ENCODE assay signal across 8 cellular contexts in genomic region chr19:57362997-57363705, GRCh38. TPM values are rescaled to one million over a fixed set of nuclear protein-coding genes. Genes with fewer than 3 reads are reported as not detected.
DNase-seq lines count a peak whose midpoint lies in the region; ATAC-seq and TF ChIP-seq lines count a peak whose summit lies in the region.

Gene TRAPPC2B, plus strand, starts transcription at chr19:57363551. Its CDS starts 1,283 bp downstream, at chr19:57364834.
Gene ZNF547, plus strand, starts transcription at chr19:57363551. Its CDS starts 5,005 bp downstream, at chr19:57368556.

- peaks cover 3% of the 10 kb centered on the region for H3K27me3 Mint-ChIP-seq in type B pancreatic cell

- ATAC-seq in HG02870 (IDR thresholded peaks at IDR 0.05; ENCODE audit: unreplicated experiment) (peak; percentile 90), heart right ventricle (peak; percentile 95 to 98 (median 97))

- peaks cover 9% of the 10 kb centered on the region for H3K9me3 Mint-ChIP-seq in type B pancreatic cell

- H3K9me3 ChIP-seq in heart right ventricle, result peaks cover 0 to 76% (median 0%) of the 10 kb centered on the region in 11 donors

- peak within 1 kb of the TSS; percentile 97 for H3K4me3 Mint-ChIP-seq in type B pancreatic cell

- intact Hi-C loops in heart right ventricle (cut with DNase I), result loop anchor here in 5 of 10 donors (1.0 to 10.0 kb wide), 6 partner anchors 12 to 688 kb away; partner anchors contain the start of genes ZNF548 (in 4 of the 5), ZNF543 (in 2 of the 5), ZNF304 (in 1 of the 5) and ZNF460 (in 1 of the 5)

- TF ChIP-seq CTCF in GM13977 (IDR thresholded peaks at IDR 0.05; ENCODE audit: extremely low read depth, insufficient read depth, missing control alignments) (no peak), heart right ventricle (IDR thresholded peaks at IDR 0.05) (no peak), type B pancreatic cell (conservative IDR thresholded peaks at IDR 0.05) (no peak)

- H3K36me3 Mint-ChIP-seq in type B pancreatic cell, result peaks cover 33% of the 10 kb centered on the region

- peak within 1 kb of the TSS; percentile 67 to 94 (median 82) for H3K4me3 ChIP-seq in heart right ventricle

- peak within 1 kb of the TSS; percentile 98 for H3K27ac Mint-ChIP-seq in type B pancreatic cell

- in situ Hi-C loops in GM13977 (cut with MboI; ENCODE audit: low pct_unique_long_range_greater_than_20kb, low sequenced_read_pairs, unreplicated experiment), result no loop called here

- H3K4me1 ChIP-seq in heart right ventricle, result peaks cover 4 to 57% (median 28%) of the 10 kb centered on the region in 9 donors

- peaks cover 17% of the 10 kb centered on the region for H3K4me1 Mint-ChIP-seq in type B pancreatic cell (ENCODE audit: unreplicated experiment)

- H3K27ac ChIP-seq in heart right ventricle, result peak within 1 kb of the TSS; percentile 72 to 99 (median 96)

- H3K36me3 ChIP-seq in heart right ventricle, result peaks cover 0 to 35% (median 9%) of the 10 kb centered on the region in 9 donors

- peak; percentile 92 for DNase-seq in GM13977 (ENCODE audit: low spot score)
- DNase-seq in NCI-H146 treated with DMSO at 0.1 percent for 48 hours (lab: John Stamatoyannopoulos, UW; ENCODE audit: unreplicated experiment), result peak; percentile 97
- DNase-seq in T-helper 1 cell, result peak; percentile 93 to 99 (median 96)
- peak; percentile 99 for DNase-seq in amniotic stem cell (lab: John Stamatoyannopoulos, UW)
- peak; percentile 99 to 100 for DNase-seq in heart right ventricle
- peak; percentile 98 for DNase-seq in pons (ENCODE audit: low spot score)
- peak; percentile 98 for DNase-seq in type B pancreatic cell (ENCODE audit: extremely low spot score, unreplicated experiment)

- no peaks in the 10 kb centered on the region for H3K27me3 ChIP-seq in heart right ventricle

- whole genome bisulfite sequencing in heart right ventricle, 2 donors, result 1 to 2% methylated on average over 46 to 50 of the region's 50 CpGs

RNA-seq across cellular contexts. Expression of gene TRAPPC2B, which starts in this region (rescaled TPM):
- 10 to 100 TPM in 7 of 10 donors, 1 to 10 TPM in 3; 8.1 to 18.8 (median 11.4) TPM for total RNA-seq in heart right ventricle
- 10 to 100 TPM; 31.8 to 37.5 TPM for polyA plus RNA-seq in heart right ventricle
- total RNA-seq in type B pancreatic cell (ENCODE audit: low replicate concordance), result 11.9 and 12.3 TPM in 2 replicates

RNA-seq across cellular contexts. Expression of gene ZNF547, which starts in this region (rescaled TPM):
- total RNA-seq in heart right ventricle (1 to 10 TPM; 2.0 to 4.2 (median 2.8) TPM), type B pancreatic cell (ENCODE audit: low replicate concordance) (3.9 and 4.9 TPM in 2 replicates)
- polyA plus RNA-seq in heart right ventricle, result 1 to 10 TPM; 1.4 to 4.2 TPM

Comparison
In these comparisons a context has a peak if more than half of its experiments do, and no peak if none do; other contexts are left out.
1. Peak in every context shown above with its lines: DNase-seq, ATAC-seq, H3K4me3 ChIP-seq and H3K27ac ChIP-seq.